Comparison of ENCODE assay signal across 18 cellular contexts in genomic region chr11:84543367-84544159, GRCh38.
DNase-seq lines count a peak whose midpoint lies in the region; ATAC-seq and TF ChIP-seq lines count a peak whose summit lies in the region.
"Had no signal": no experiment of that assay in that cellular context is flagged by ENCODE, and none has a peak within 500 bp of the region (broad histone marks: within the 10 kb centered on the region; RNA-seq: fewer than 3 reads in every experiment).

No MANE protein-coding gene starts in this region.

- peak overlapping the region; percentile 30 for H3K9ac ChIP-seq in neural cell (ENCODE audit: low read length)

- H3K27ac ChIP-seq in neural cell (ENCODE audit: low read length) = peak overlapping the region; percentile 61
- no peak overlapping the region for H3K27ac ChIP-seq in aorta (ENCODE audit: low read depth in 1 of 2, low read length in 2 of 2)
- H3K27ac ChIP-seq: lower lobe of right lung had no signal

- WGBS in aorta, 2 donors = 31 to 33% methylated on average over 5 of the region's 5 CpGs

- TF ChIP-seq CTCF in brain (conservative IDR thresholded peaks at IDR 0.05) (no peak), neural cell (IDR thresholded peaks at IDR 0.05; ENCODE audit: poor library complexity, severe bottlenecking) (no peak)

- DNase-seq in DMS53 (lab: John Stamatoyannopoulos, UW) (peak; percentile 57), DMS53 treated with DMSO at 0.1 percent for 48 hours (lab: John Stamatoyannopoulos, UW; ENCODE audit: unreplicated experiment) (no peak), NCI-H510A (lab: John Stamatoyannopoulos, UW) (peak; percentile 1), aorta (no peak), NK-92 (lab: John Stamatoyannopoulos, UW; ENCODE audit: unreplicated experiment) (no peak)
- DNase-seq in stimulated activated CD4-positive, alpha-beta T cell treated with anti-CD3 and anti-CD28 coated beads, Interleukin-4, amount 100 ng/mL, for 4 hours = no peak
- DNase-seq: activated CD4-positive, CD25-positive, alpha-beta regulatory T cell treated with anti-CD3 and anti-CD28 coated beads, Interleukin-2, amount 50 U/mL, for 72 hours; activated naive CD4-positive, alpha-beta T cell treated with anti-CD3 and anti-CD28 coated beads, Interleukin-2, amount 50 U/mL, for 16 hours; CD8-positive, alpha-beta memory T cell; GF-D8; HFFc6; Kasumi-1; lower lobe of right lung; retina; substantia nigra had no signal

- H3F3A ChIP-seq in neural cell (ENCODE audit: insufficient read depth, low read length, poor library complexity, severe bottlenecking) = no peaks in the 10 kb centered on the region

- intact Hi-C loops in aorta (cut with DNase I) = no loop called here

- peak overlapping the region; percentile 52 for H3K4me2 ChIP-seq in neural cell (ENCODE audit: low read length)

- H3K36me3 Mint-ChIP-seq in brain = no peaks in the 10 kb centered on the region
- H3K36me3 Mint-ChIP-seq: CD8-positive, alpha-beta memory T cell; natural killer cell treated with Interleukin-12 subunit alpha and Interleukin-12 subunit beta and Interleukin-15 and Interleukin-18, amount 100 ng/mL, for 72 hours had no signal

- H2AFZ ChIP-seq in neural cell (ENCODE audit: low read depth, low read length) = no peak overlapping the region

- TF ChIP-seq RAD21 in neural cell (conservative IDR thresholded peaks at IDR 0.05) = no peak

- H3K4me3 Mint-ChIP-seq in brain = peak overlapping the region in 3 of 5 experiments; percentile 23 to 73 (median 59)
- H3K4me3 Mint-ChIP-seq: CD8-positive, alpha-beta memory T cell; HFFc6; natural killer cell treated with Interleukin-12 subunit alpha and Interleukin-12 subunit beta and Interleukin-15 and Interleukin-18, amount 100 ng/mL, for 72 hours had no signal

- no peak for ATAC-seq in aorta (ENCODE audit: low FRiP score)
- ATAC-seq: lower lobe of right lung; natural killer cell treated with Interleukin-12 subunit alpha and Interleukin-12 subunit beta and Interleukin-15 and Interleukin-18, amount 100 ng/mL, for 72 hours had no signal

- no peaks in the 10 kb centered on the region for H4K20me1 ChIP-seq in neural cell (ENCODE audit: insufficient read depth)

- H3K27me3 ChIP-seq in neural cell (ENCODE audit: insufficient read depth, low read depth, low read length) = no peaks in the 10 kb centered on the region
- no peaks in the 10 kb centered on the region for H3K27me3 ChIP-seq in aorta (ENCODE audit: control insufficient read depth in 1 of 2, insufficient read depth in 2 of 2, low read length in 1 of 2)

- no peaks in the 10 kb centered on the region for H3K27me3 Mint-ChIP-seq in brain
- H3K27me3 Mint-ChIP-seq: CD8-positive, alpha-beta memory T cell; natural killer cell treated with Interleukin-12 subunit alpha and Interleukin-12 subunit beta and Interleukin-15 and Interleukin-18, amount 100 ng/mL, for 72 hours had no signal

- no peaks in the 10 kb centered on the region for H3K9me2 ChIP-seq in neural cell (ENCODE audit: insufficient read depth, low read length)

- H3K27ac Mint-ChIP-seq in brain = peak overlapping the region; percentile 1 to 97 (median 91)
- H3K27ac Mint-ChIP-seq: CD8-positive, alpha-beta memory T cell; HFFc6; natural killer cell treated with Interleukin-12 subunit alpha and Interleukin-12 subunit beta and Interleukin-15 and Interleukin-18, amount 100 ng/mL, for 72 hours had no signal

- no peaks in the 10 kb centered on the region for H3K79me2 ChIP-seq in neural cell (replicated peaks; ENCODE audit: insufficient read depth, low read length)

- peak overlapping the region; percentile 26 for H3K4me3 ChIP-seq in neural cell (ENCODE audit: low read length)
- H3K4me3 ChIP-seq in aorta (ENCODE audit: low read length in 2 of 2) = no peak overlapping the region
- H3K4me3 ChIP-seq: lower lobe of right lung had no signal

- H3K36me3 ChIP-seq in neural cell (ENCODE audit: insufficient read depth, low read length) (no peaks in the 10 kb centered on the region), aorta (ENCODE audit: control insufficient read depth in 1 of 2, insufficient read depth in 2 of 2, low read length in 1 of 2) (no peaks in the 10 kb centered on the region)
- H3K36me3 ChIP-seq: lower lobe of right lung had no signal

- H3K9me3 ChIP-seq in neural cell (ENCODE audit: low read length) (no peaks in the 10 kb centered on the region), aorta (ENCODE audit: control insufficient read depth, low read length) (no peaks in the 10 kb centered on the region)
- H3K9me3 ChIP-seq: lower lobe of right lung had no signal

- no peaks in the 10 kb centered on the region for H3K4me1 ChIP-seq in aorta (ENCODE audit: control insufficient read depth in 1 of 2, insufficient read depth in 2 of 2, low read length in 2 of 2)
- H3K4me1 ChIP-seq: lower lobe of right lung had no signal

- peaks cover 0 to 14% (median 2%) of the 10 kb centered on the region in 5 experiments for H3K9me3 Mint-ChIP-seq in brain

- peaks cover 45% of the 10 kb centered on the region for H3K4me1 Mint-ChIP-seq in brain
- H3K4me1 Mint-ChIP-seq: CD8-positive, alpha-beta memory T cell had no signal

- TF ChIP-seq EP300 in neural cell (conservative IDR thresholded peaks at IDR 0.05; ENCODE audit: poor library complexity, severe bottlenecking) = peak; percentile 5

TF ChIP-seq in neural cell, 6 proteins besides CTCF, POLR2A, EP300 and RAD21:
- TF ChIP-seq SMC3 (conservative IDR thresholded peaks at IDR 0.05; ENCODE audit: poor library complexity) (no peak), POLR2AphosphoS5 (IDR thresholded peaks at IDR 0.05) (no peak), REST (IDR thresholded peaks at IDR 0.05; ENCODE audit: borderline replicate concordance) (no peak), MXI1 (conservative IDR thresholded peaks at IDR 0.05; ENCODE audit: poor library complexity, severe bottlenecking) (no peak), EZH2 (IDR thresholded peaks at IDR 0.05; ENCODE audit: borderline replicate concordance, insufficient read depth, low read length, poor library complexity, severe bottlenecking) (no peak), TAF1 (IDR thresholded peaks at IDR 0.05; ENCODE audit: low read depth) (no peak)

Comparison
In these comparisons a context has a peak if more than half of its experiments do, and no peak if none do; other contexts are left out.
1. DNase-seq: peak in DMS53 (single experiment) and NCI-H510A (single experiment); none in DMS53 treated with DMSO at 0.1 percent for 48 hours (single experiment), aorta (0 of 2), stimulated activated CD4-positive, alpha-beta T cell treated with anti-CD3 and anti-CD28 coated beads, Interleukin-4, amount 100 ng/mL, for 4 hours (0 of 2) and NK-92 (single experiment).